1 cellular context compared by ENCODE assay signal in genomic region chr14:21192447-21192822, GRCh38.
TF ChIP-seq lines count a peak whose summit lies in the region.

No MANE protein-coding gene starts in this region.

TF ChIP-seq in GM23338, 12 proteins besides CTCF, POLR2A, EP300 and RAD21 (continued from another document):
- no peak for TF ChIP-seq ZNF462 (CRISPR knock-in tag; IDR thresholded peaks at IDR 0.05)
- no peak for TF ChIP-seq EZH2phosphoT487 (IDR thresholded peaks at IDR 0.05; ENCODE audit: unreplicated experiment)
- TF ChIP-seq EZH2 (IDR thresholded peaks at IDR 0.05; ENCODE audit: low read depth, unreplicated experiment) = no peak
- TF ChIP-seq POLR2AphosphoS5 (IDR thresholded peaks at IDR 0.05; ENCODE audit: low read depth) = no peak
